Comparison of ENCODE assay signal across 1 cellular context in the genomic region with DNA sequence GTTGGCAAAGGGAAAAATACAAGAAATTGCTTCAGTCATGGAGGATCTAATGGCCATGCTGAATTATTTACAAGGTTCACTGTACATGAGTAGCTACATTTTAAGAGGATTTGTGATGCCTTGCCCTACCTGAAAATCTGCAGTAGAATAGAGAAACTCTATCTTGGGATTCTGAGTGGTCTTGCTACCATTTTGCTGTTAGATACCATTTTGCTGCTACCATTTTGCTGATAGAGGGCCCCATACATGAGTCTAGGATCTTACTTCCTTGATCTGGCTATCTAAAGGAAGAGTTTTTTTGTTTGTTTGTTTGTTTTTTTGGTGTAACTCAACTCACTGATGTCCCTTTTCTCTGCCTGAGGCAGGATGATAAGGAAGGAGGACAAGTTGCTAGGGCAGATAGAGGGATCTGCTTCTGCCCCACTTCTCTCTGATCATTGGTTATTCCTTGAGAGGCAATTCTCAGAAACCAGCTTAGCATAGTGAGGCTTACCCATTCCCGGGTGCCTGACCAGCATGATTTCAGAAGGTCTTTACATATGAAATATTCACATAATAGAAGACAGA.
TF ChIP-seq lines count a peak whose summit lies in the region.

No MANE protein-coding gene starts in this region.

TF ChIP-seq in K562, 482 proteins besides CTCF, POLR2A, EP300 and RAD21 (continued from another document and continues in another):
- TF ChIP-seq, protein P1, sequence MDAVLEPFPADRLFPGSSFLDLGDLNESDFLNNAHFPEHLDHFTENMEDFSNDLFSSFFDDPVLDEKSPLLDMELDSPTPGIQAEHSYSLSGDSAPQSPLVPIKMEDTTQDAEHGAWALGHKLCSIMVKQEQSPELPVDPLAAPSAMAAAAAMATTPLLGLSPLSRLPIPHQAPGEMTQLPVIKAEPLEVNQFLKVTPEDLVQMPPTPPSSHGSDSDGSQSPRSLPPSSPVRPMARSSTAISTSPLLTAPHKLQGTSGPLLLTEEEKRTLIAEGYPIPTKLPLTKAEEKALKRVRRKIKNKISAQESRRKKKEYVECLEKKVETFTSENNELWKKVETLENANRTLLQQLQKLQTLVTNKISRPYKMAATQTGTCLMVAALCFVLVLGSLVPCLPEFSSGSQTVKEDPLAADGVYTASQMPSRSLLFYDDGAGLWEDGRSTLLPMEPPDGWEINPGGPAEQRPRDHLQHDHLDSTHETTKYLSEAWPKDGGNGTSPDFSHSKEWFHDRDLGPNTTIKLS (IDR thresholded peaks at IDR 0.05; ENCODE audit: borderline replicate concordance, low read depth), result no peak
- no peak for TF ChIP-seq ZNF23 (CRISPR knock-in tag; IDR thresholded peaks at IDR 0.05)
- TF ChIP-seq HIVEP1 (CRISPR knock-in tag; IDR thresholded peaks at IDR 0.05), result no peak
- no peak for TF ChIP-seq FOXP1 (CRISPR knock-in tag; IDR thresholded peaks at IDR 0.05)
- TF ChIP-seq PCBP2 (IDR thresholded peaks at IDR 0.05; ENCODE audit: low read depth, low read length, poor library complexity, severe bottlenecking), result no peak
- TF ChIP-seq, protein P2, sequence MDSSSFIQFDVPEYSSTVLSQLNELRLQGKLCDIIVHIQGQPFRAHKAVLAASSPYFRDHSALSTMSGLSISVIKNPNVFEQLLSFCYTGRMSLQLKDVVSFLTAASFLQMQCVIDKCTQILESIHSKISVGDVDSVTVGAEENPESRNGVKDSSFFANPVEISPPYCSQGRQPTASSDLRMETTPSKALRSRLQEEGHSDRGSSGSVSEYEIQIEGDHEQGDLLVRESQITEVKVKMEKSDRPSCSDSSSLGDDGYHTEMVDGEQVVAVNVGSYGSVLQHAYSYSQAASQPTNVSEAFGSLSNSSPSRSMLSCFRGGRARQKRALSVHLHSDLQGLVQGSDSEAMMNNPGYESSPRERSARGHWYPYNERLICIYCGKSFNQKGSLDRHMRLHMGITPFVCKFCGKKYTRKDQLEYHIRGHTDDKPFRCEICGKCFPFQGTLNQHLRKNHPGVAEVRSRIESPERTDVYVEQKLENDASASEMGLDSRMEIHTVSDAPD (CRISPR knock-in tag; IDR thresholded peaks at IDR 0.05), result no peak
- TF ChIP-seq ZNF239 (CRISPR knock-in tag; IDR thresholded peaks at IDR 0.05), result no peak
- TF ChIP-seq BRD4 (IDR thresholded peaks at IDR 0.05), result no peak
- TF ChIP-seq POLR3G (IDR thresholded peaks at IDR 0.05; ENCODE audit: extremely low read depth, insufficient read length, insufficient replicate concordance), result no peak
- TF ChIP-seq POLR2AphosphoS5 (IDR thresholded peaks at IDR 0.05; ENCODE audit: control insufficient read depth, insufficient read depth, low read depth, low read length), result peak; percentile 59; the same call in 1 of the 2 replicates
- TF ChIP-seq ZFP36 (IDR thresholded peaks at IDR 0.05; ENCODE audit: low read depth, low read length, partially characterized antibody), result no peak
- TF ChIP-seq JUN (IDR thresholded peaks at IDR 0.05; ENCODE audit: borderline replicate concordance, low read depth, low read length), result no peak
- TF ChIP-seq JUN (CRISPR knock-in tag; IDR thresholded peaks at IDR 0.05; ENCODE audit: borderline replicate concordance), result no peak
- TF ChIP-seq, protein P3, sequence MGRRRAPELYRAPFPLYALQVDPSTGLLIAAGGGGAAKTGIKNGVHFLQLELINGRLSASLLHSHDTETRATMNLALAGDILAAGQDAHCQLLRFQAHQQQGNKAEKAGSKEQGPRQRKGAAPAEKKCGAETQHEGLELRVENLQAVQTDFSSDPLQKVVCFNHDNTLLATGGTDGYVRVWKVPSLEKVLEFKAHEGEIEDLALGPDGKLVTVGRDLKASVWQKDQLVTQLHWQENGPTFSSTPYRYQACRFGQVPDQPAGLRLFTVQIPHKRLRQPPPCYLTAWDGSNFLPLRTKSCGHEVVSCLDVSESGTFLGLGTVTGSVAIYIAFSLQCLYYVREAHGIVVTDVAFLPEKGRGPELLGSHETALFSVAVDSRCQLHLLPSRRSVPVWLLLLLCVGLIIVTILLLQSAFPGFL (CRISPR knock-in tag; IDR thresholded peaks at IDR 0.05), result no peak
- TF ChIP-seq BACH1 (tag; IDR thresholded peaks at IDR 0.05), result no peak
- no peak for TF ChIP-seq NR2C1 (IDR thresholded peaks at IDR 0.05)
- no peak for TF ChIP-seq NR2C1 (tag; IDR thresholded peaks at IDR 0.05)
- TF ChIP-seq, protein P4, sequence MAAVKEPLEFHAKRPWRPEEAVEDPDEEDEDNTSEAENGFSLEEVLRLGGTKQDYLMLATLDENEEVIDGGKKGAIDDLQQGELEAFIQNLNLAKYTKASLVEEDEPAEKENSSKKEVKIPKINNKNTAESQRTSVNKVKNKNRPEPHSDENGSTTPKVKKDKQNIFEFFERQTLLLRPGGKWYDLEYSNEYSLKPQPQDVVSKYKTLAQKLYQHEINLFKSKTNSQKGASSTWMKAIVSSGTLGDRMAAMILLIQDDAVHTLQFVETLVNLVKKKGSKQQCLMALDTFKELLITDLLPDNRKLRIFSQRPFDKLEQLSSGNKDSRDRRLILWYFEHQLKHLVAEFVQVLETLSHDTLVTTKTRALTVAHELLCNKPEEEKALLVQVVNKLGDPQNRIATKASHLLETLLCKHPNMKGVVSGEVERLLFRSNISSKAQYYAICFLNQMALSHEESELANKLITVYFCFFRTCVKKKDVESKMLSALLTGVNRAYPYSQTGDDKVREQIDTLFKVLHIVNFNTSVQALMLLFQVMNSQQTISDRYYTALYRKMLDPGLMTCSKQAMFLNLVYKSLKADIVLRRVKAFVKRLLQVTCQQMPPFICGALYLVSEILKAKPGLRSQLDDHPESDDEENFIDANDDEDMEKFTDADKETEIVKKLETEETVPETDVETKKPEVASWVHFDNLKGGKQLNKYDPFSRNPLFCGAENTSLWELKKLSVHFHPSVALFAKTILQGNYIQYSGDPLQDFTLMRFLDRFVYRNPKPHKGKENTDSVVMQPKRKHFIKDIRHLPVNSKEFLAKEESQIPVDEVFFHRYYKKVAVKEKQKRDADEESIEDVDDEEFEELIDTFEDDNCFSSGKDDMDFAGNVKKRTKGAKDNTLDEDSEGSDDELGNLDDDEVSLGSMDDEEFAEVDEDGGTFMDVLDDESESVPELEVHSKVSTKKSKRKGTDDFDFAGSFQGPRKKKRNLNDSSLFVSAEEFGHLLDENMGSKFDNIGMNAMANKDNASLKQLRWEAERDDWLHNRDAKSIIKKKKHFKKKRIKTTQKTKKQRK (IDR thresholded peaks at IDR 0.05; ENCODE audit: borderline replicate concordance, low read depth, low read length), result no peak
- no peak for TF ChIP-seq NFIX (CRISPR knock-in tag; IDR thresholded peaks at IDR 0.05; ENCODE audit: low read depth)
- TF ChIP-seq SAFB2 (IDR thresholded peaks at IDR 0.05; ENCODE audit: borderline replicate concordance, low read depth, low read length, severe bottlenecking), result no peak
- no peak for TF ChIP-seq SIRT6 (IDR thresholded peaks at IDR 0.05; ENCODE audit: low read depth, low read length)
- TF ChIP-seq ZNF561 (CRISPR knock-in tag; conservative IDR thresholded peaks at IDR 0.05), result no peak
- TF ChIP-seq, protein P5, sequence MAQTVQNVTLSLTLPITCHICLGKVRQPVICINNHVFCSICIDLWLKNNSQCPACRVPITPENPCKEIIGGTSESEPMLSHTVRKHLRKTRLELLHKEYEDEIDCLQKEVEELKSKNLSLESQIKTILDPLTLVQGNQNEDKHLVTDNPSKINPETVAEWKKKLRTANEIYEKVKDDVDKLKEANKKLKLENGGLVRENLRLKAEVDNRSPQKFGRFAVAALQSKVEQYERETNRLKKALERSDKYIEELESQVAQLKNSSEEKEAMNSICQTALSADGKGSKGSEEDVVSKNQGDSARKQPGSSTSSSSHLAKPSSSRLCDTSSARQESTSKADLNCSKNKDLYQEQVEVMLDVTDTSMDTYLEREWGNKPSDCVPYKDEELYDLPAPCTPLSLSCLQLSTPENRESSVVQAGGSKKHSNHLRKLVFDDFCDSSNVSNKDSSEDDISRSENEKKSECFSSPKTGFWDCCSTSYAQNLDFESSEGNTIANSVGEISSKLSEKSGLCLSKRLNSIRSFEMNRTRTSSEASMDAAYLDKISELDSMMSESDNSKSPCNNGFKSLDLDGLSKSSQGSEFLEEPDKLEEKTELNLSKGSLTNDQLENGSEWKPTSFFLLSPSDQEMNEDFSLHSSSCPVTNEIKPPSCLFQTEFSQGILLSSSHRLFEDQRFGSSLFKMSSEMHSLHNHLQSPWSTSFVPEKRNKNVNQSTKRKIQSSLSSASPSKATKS (CRISPR knock-in tag; IDR thresholded peaks at IDR 0.05), result no peak
- TF ChIP-seq SOX6 (IDR thresholded peaks at IDR 0.05), result peak; percentile 78
- TF ChIP-seq ZBED1 (IDR thresholded peaks at IDR 0.05), result no peak
- TF ChIP-seq RBBP5 (IDR thresholded peaks at IDR 0.05; ENCODE audit: borderline replicate concordance, insufficient read depth, low read length, poor library complexity, severe bottlenecking), result no peak
- no peak for TF ChIP-seq MTA1 (IDR thresholded peaks at IDR 0.05; ENCODE audit: borderline replicate concordance)
- no peak for TF ChIP-seq ZNF146 (CRISPR knock-in tag; IDR thresholded peaks at IDR 0.05; ENCODE audit: unreplicated experiment)
- TF ChIP-seq HNRNPL (IDR thresholded peaks at IDR 0.05; ENCODE audit: low read depth, low read length), result no peak
- no peak for TF ChIP-seq SNRNP70 (optimal IDR thresholded peaks at IDR 0.05; ENCODE audit: low read depth, low read length)
- TF ChIP-seq NCOA2 (IDR thresholded peaks at IDR 0.05; ENCODE audit: partially characterized antibody in 2 of 2), result peak; percentile 14 to 22
- TF ChIP-seq, protein P6, sequence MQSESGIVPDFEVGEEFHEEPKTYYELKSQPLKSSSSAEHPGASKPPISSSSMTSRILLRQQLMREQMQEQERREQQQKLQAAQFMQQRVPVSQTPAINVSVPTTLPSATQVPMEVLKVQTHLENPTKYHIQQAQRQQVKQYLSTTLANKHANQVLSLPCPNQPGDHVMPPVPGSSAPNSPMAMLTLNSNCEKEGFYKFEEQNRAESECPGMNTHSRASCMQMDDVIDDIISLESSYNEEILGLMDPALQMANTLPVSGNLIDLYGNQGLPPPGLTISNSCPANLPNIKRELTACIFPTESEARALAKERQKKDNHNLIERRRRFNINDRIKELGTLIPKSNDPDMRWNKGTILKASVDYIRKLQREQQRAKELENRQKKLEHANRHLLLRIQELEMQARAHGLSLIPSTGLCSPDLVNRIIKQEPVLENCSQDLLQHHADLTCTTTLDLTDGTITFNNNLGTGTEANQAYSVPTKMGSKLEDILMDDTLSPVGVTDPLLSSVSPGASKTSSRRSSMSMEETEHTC (IDR thresholded peaks at IDR 0.05), result no peak
- TF ChIP-seq SMC3 (conservative IDR thresholded peaks at IDR 0.05; ENCODE audit: insufficient read depth, low read depth, low read length), result no peak
- TF ChIP-seq DMBX1 (CRISPR knock-in tag; IDR thresholded peaks at IDR 0.05; ENCODE audit: borderline replicate concordance), result no peak
- TF ChIP-seq ZC3H4 (CRISPR knock-in tag; IDR thresholded peaks at IDR 0.05; ENCODE audit: borderline replicate concordance), result no peak
- TF ChIP-seq FIP1L1 (IDR thresholded peaks at IDR 0.05; ENCODE audit: low read depth, low read length, poor library complexity, severe bottlenecking), result no peak
- TF ChIP-seq, protein P7, sequence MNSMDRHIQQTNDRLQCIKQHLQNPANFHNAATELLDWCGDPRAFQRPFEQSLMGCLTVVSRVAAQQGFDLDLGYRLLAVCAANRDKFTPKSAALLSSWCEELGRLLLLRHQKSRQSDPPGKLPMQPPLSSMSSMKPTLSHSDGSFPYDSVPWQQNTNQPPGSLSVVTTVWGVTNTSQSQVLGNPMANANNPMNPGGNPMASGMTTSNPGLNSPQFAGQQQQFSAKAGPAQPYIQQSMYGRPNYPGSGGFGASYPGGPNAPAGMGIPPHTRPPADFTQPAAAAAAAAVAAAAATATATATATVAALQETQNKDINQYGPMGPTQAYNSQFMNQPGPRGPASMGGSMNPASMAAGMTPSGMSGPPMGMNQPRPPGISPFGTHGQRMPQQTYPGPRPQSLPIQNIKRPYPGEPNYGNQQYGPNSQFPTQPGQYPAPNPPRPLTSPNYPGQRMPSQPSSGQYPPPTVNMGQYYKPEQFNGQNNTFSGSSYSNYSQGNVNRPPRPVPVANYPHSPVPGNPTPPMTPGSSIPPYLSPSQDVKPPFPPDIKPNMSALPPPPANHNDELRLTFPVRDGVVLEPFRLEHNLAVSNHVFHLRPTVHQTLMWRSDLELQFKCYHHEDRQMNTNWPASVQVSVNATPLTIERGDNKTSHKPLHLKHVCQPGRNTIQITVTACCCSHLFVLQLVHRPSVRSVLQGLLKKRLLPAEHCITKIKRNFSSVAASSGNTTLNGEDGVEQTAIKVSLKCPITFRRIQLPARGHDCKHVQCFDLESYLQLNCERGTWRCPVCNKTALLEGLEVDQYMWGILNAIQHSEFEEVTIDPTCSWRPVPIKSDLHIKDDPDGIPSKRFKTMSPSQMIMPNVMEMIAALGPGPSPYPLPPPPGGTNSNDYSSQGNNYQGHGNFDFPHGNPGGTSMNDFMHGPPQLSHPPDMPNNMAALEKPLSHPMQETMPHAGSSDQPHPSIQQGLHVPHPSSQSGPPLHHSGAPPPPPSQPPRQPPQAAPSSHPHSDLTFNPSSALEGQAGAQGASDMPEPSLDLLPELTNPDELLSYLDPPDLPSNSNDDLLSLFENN (IDR thresholded peaks at IDR 0.05; ENCODE audit: low read depth in 2 of 2, low read length in 2 of 2), result 0 out of 4 replicates have a peak, but pooled peaks of 1 of the 2 experiments have one; percentile 51
- TF ChIP-seq, protein P8, sequence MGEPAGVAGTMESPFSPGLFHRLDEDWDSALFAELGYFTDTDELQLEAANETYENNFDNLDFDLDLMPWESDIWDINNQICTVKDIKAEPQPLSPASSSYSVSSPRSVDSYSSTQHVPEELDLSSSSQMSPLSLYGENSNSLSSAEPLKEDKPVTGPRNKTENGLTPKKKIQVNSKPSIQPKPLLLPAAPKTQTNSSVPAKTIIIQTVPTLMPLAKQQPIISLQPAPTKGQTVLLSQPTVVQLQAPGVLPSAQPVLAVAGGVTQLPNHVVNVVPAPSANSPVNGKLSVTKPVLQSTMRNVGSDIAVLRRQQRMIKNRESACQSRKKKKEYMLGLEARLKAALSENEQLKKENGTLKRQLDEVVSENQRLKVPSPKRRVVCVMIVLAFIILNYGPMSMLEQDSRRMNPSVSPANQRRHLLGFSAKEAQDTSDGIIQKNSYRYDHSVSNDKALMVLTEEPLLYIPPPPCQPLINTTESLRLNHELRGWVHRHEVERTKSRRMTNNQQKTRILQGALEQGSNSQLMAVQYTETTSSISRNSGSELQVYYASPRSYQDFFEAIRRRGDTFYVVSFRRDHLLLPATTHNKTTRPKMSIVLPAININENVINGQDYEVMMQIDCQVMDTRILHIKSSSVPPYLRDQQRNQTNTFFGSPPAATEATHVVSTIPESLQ (CRISPR knock-in tag; IDR thresholded peaks at IDR 0.05), result no peak
- TF ChIP-seq PRPF4 (IDR thresholded peaks at IDR 0.05; ENCODE audit: insufficient read depth, low read depth, low read length, poor library complexity, severe bottlenecking), result no peak
- peak; percentile 98 for TF ChIP-seq CC2D1A (IDR thresholded peaks at IDR 0.05)
- TF ChIP-seq, protein P9, sequence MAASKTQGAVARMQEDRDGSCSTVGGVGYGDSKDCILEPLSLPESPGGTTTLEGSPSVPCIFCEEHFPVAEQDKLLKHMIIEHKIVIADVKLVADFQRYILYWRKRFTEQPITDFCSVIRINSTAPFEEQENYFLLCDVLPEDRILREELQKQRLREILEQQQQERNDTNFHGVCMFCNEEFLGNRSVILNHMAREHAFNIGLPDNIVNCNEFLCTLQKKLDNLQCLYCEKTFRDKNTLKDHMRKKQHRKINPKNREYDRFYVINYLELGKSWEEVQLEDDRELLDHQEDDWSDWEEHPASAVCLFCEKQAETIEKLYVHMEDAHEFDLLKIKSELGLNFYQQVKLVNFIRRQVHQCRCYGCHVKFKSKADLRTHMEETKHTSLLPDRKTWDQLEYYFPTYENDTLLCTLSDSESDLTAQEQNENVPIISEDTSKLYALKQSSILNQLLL (CRISPR knock-in tag; IDR thresholded peaks at IDR 0.05; ENCODE audit: borderline replicate concordance), result no peak
- TF ChIP-seq HNRNPH1 (optimal IDR thresholded peaks at IDR 0.05; ENCODE audit: low read depth, low read length), result no peak
